In genomic region chr1:226408285-226409184, GRCh38 we compare ENCODE assay signal across 8 cellular contexts. TPM values are rescaled to one million over a fixed set of nuclear protein-coding genes. Genes with fewer than 3 reads are reported as not detected.
DNase-seq lines count a peak whose midpoint lies in the region; ATAC-seq and TF ChIP-seq lines count a peak whose summit lies in the region.

No MANE protein-coding gene starts in this region.

- no peaks in the 10 kb centered on the region for H3K27me3 Mint-ChIP-seq in activated CD4-positive, alpha-beta memory T cell treated with anti-CD3 and anti-CD28 coated beads for 36 hours

- intact Hi-C loops in activated CD4-positive, alpha-beta memory T cell treated with anti-CD3 and anti-CD28 coated beads for 36 hours (cut with micrococcal nuclease) = loop anchor here (5.0 to 10.0 kb wide), 6 partner anchors 224 to 1694 kb away; partner anchors contain the start of genes ACBD3, C1orf35, COQ8A and ITPKB

- H3K4me3 Mint-ChIP-seq in activated CD4-positive, alpha-beta memory T cell treated with anti-CD3 and anti-CD28 coated beads for 36 hours = peak overlapping the region; percentile 76

- peak overlapping the region; percentile 87 for H2AFZ ChIP-seq in hepatocyte

- POLR2A ChIA-PET in activated CD4-positive, alpha-beta memory T cell treated with anti-CD3 and anti-CD28 coated beads for 36 hours (lab: Charles Lee) = interaction anchor here (0.6 to 2.9 kb wide), 15 partner anchors 13 to 1545 kb away, joined by 3 to 13 read pairs (median 3); partner anchors contain the start of genes ACBD3, COQ8A, LIN9 and SDE2

- CTCF ChIA-PET in activated CD4-positive, alpha-beta memory T cell treated with anti-CD3 and anti-CD28 coated beads for 36 hours (lab: Charles Lee) = interaction anchor here (0.6 to 3.4 kb wide), 34 partner anchors 8 to 631 kb away, joined by 3 to 22 read pairs (median 4); partner anchors contain the start of genes COQ8A, ITPKB, LIN9 and SDE2

- 79% methylated on average over 24 of the region's 25 CpGs for WGBS in hepatocyte (ENCODE audit: low lambda C conversion rate, missing lambda C conversion rate)

- H3K79me2 ChIP-seq in hepatocyte = peaks cover 36% of the 10 kb centered on the region

- H3K36me3 ChIP-seq in H7 (replicated peaks; ENCODE audit: control insufficient read depth, insufficient read depth, low read length) (no peaks in the 10 kb centered on the region), hepatocyte (replicated peaks; ENCODE audit: insufficient read depth, low read depth) (no peaks in the 10 kb centered on the region)

- H4K20me1 ChIP-seq in hepatocyte (ENCODE audit: insufficient read depth, poor library complexity, severe bottlenecking) = peaks cover 19% of the 10 kb centered on the region

- no peaks in the 10 kb centered on the region for H3K9me2 ChIP-seq in hepatocyte (replicated peaks; ENCODE audit: insufficient read depth)

- ATAC-seq in GM21423 (IDR thresholded peaks at IDR 0.05; ENCODE audit: unreplicated experiment) (no peak), HG03565 (IDR thresholded peaks at IDR 0.05; ENCODE audit: unreplicated experiment) (no peak)

- no peaks in the 10 kb centered on the region for H3K9me3 Mint-ChIP-seq in activated CD4-positive, alpha-beta memory T cell treated with anti-CD3 and anti-CD28 coated beads for 36 hours

- peak overlapping the region; percentile 95 for H3K4me3 ChIP-seq in H7 (ENCODE audit: insufficient read depth, low read depth, low read length)
- H3K4me3 ChIP-seq in hepatocyte = no peak overlapping the region
- H3K4me3 ChIP-seq in skin epidermis = peak overlapping the region; percentile 62 to 95 (median 84)

- H3K4me2 ChIP-seq in hepatocyte = peak overlapping the region; percentile 93

- H3K4me1 ChIP-seq in hepatocyte (ENCODE audit: insufficient read depth) = peaks cover 25% of the 10 kb centered on the region

- H3K27ac Mint-ChIP-seq in activated CD4-positive, alpha-beta memory T cell treated with anti-CD3 and anti-CD28 coated beads for 36 hours = peak overlapping the region; percentile 81

- H3K4me1 Mint-ChIP-seq in activated CD4-positive, alpha-beta memory T cell treated with anti-CD3 and anti-CD28 coated beads for 36 hours (ENCODE audit: low read depth) = peaks cover 34% of the 10 kb centered on the region

- no peaks in the 10 kb centered on the region for H3K9me3 ChIP-seq in hepatocyte (ENCODE audit: low read depth)

- peak; percentile 51 for DNase-seq in H7
- DNase-seq in activated CD4-positive, alpha-beta memory T cell treated with anti-CD3 and anti-CD28 coated beads for 36 hours = no peak
- no peak for DNase-seq in hepatocyte (ENCODE audit: low spot score)
- DNase-seq in Kasumi-1 (lab: John Stamatoyannopoulos, UW) = no peak
- DNase-seq in COLO668 (lab: John Stamatoyannopoulos, UW; ENCODE audit: unreplicated experiment) = no peak

- no peak for TF ChIP-seq CTCF in hepatocyte (IDR thresholded peaks at IDR 0.05; ENCODE audit: poor library complexity)

- H3K36me3 Mint-ChIP-seq in activated CD4-positive, alpha-beta memory T cell treated with anti-CD3 and anti-CD28 coated beads for 36 hours = peaks cover 13% of the 10 kb centered on the region

- H3K27me3 ChIP-seq in H7 (ENCODE audit: control insufficient read depth, insufficient read depth, low read length) = no peaks in the 10 kb centered on the region
- no peaks in the 10 kb centered on the region for H3K27me3 ChIP-seq in hepatocyte

- peak overlapping the region; percentile 14 for H3K27ac ChIP-seq in hepatocyte
- peak overlapping the region in 18 of 21 experiments; percentile 42 to 96 (median 76) for H3K27ac ChIP-seq in skin epidermis

RNA-seq across cellular contexts. Expression of gene PARP1, which starts 0.6 kb away (rescaled TPM):
- 425 and 483 TPM in 2 replicates for total RNA-seq in H7 (2014; rRNA removed; shearing (Covaris generic))
- 100 to 1,000 TPM; 301 to 308 TPM for total RNA-seq in activated CD4-positive, alpha-beta memory T cell treated with anti-CD3 and anti-CD28 coated beads for 36 hours
- total RNA-seq in hepatocyte = 61.9 and 93.0 TPM in 2 replicates
- 59.7 and 65.5 TPM in 2 replicates for polyA plus RNA-seq in hepatocyte
